In genomic region chr17:80710716-80711115, GRCh38 we compare ENCODE assay signal across 1 cellular context.
TF ChIP-seq lines count a peak whose summit lies in the region.

No MANE protein-coding gene starts in this region.

TF ChIP-seq in WTC11, 78 proteins besides CTCF, POLR2A, EP300 and RAD21 (continued from another document):
- TF ChIP-seq CDX4 (CRISPR knock-in tag; IDR thresholded peaks at IDR 0.05; ENCODE audit: borderline replicate concordance), result no peak
- TF ChIP-seq, protein P1, sequence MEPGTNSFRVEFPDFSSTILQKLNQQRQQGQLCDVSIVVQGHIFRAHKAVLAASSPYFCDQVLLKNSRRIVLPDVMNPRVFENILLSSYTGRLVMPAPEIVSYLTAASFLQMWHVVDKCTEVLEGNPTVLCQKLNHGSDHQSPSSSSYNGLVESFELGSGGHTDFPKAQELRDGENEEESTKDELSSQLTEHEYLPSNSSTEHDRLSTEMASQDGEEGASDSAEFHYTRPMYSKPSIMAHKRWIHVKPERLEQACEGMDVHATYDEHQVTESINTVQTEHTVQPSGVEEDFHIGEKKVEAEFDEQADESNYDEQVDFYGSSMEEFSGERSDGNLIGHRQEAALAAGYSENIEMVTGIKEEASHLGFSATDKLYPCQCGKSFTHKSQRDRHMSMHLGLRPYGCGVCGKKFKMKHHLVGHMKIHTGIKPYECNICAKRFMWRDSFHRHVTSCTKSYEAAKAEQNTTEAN (CRISPR knock-in tag; IDR thresholded peaks at IDR 0.05), result no peak
- no peak for TF ChIP-seq NFATC4 (CRISPR knock-in tag; IDR thresholded peaks at IDR 0.05)
- TF ChIP-seq ZNF512 (CRISPR knock-in tag; IDR thresholded peaks at IDR 0.05; ENCODE audit: borderline replicate concordance), result no peak
- no peak for TF ChIP-seq ETV6 (CRISPR knock-in tag; IDR thresholded peaks at IDR 0.05)
- TF ChIP-seq RORB (CRISPR knock-in tag; IDR thresholded peaks at IDR 0.05), result no peak
- TF ChIP-seq, protein P2, sequence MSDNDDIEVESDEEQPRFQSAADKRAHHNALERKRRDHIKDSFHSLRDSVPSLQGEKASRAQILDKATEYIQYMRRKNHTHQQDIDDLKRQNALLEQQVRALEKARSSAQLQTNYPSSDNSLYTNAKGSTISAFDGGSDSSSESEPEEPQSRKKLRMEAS (CRISPR knock-in tag; IDR thresholded peaks at IDR 0.05), result no peak
- TF ChIP-seq ZNF416 (CRISPR knock-in tag; IDR thresholded peaks at IDR 0.05), result no peak
- TF ChIP-seq, protein P3, sequence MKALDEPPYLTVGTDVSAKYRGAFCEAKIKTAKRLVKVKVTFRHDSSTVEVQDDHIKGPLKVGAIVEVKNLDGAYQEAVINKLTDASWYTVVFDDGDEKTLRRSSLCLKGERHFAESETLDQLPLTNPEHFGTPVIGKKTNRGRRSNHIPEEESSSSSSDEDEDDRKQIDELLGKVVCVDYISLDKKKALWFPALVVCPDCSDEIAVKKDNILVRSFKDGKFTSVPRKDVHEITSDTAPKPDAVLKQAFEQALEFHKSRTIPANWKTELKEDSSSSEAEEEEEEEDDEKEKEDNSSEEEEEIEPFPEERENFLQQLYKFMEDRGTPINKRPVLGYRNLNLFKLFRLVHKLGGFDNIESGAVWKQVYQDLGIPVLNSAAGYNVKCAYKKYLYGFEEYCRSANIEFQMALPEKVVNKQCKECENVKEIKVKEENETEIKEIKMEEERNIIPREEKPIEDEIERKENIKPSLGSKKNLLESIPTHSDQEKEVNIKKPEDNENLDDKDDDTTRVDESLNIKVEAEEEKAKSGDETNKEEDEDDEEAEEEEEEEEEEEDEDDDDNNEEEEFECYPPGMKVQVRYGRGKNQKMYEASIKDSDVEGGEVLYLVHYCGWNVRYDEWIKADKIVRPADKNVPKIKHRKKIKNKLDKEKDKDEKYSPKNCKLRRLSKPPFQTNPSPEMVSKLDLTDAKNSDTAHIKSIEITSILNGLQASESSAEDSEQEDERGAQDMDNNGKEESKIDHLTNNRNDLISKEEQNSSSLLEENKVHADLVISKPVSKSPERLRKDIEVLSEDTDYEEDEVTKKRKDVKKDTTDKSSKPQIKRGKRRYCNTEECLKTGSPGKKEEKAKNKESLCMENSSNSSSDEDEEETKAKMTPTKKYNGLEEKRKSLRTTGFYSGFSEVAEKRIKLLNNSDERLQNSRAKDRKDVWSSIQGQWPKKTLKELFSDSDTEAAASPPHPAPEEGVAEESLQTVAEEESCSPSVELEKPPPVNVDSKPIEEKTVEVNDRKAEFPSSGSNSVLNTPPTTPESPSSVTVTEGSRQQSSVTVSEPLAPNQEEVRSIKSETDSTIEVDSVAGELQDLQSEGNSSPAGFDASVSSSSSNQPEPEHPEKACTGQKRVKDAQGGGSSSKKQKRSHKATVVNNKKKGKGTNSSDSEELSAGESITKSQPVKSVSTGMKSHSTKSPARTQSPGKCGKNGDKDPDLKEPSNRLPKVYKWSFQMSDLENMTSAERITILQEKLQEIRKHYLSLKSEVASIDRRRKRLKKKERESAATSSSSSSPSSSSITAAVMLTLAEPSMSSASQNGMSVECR (CRISPR knock-in tag; IDR thresholded peaks at IDR 0.05; ENCODE audit: borderline replicate concordance), result no peak
- TF ChIP-seq GABPB1 (CRISPR knock-in tag; IDR thresholded peaks at IDR 0.05), result no peak
- no peak for TF ChIP-seq ZNF219 (CRISPR knock-in tag; IDR thresholded peaks at IDR 0.05; ENCODE audit: borderline replicate concordance)
- no peak for TF ChIP-seq SOX15 (CRISPR knock-in tag; IDR thresholded peaks at IDR 0.05)
- no peak for TF ChIP-seq NFYB (CRISPR knock-in tag; conservative IDR thresholded peaks at IDR 0.05; ENCODE audit: low read depth)
- no peak for TF ChIP-seq ZNF281 (CRISPR knock-in tag; IDR thresholded peaks at IDR 0.05)
- TF ChIP-seq TCF7 (CRISPR knock-in tag; IDR thresholded peaks at IDR 0.05; ENCODE audit: low read depth), result no peak
- TF ChIP-seq TP53 (CRISPR knock-in tag; IDR thresholded peaks at IDR 0.05), result no peak
- no peak for TF ChIP-seq CREM (CRISPR knock-in tag; IDR thresholded peaks at IDR 0.05)
